In genomic region chr2:11731214-11731984, GRCh38 we compare ENCODE assay signal across 7 cellular contexts. TPM values are rescaled to one million over a fixed set of nuclear protein-coding genes. Genes with fewer than 3 reads are reported as not detected.
A peak's percentile ranks its signal among the peaks of the same experiment; 100 is the strongest.
DNase-seq lines count a peak whose midpoint lies in the region; ATAC-seq, FAIRE-seq and TF ChIP-seq lines count a peak whose summit lies in the region.
"Not testable (repeated sequence)": the region's sequence is repeated elsewhere in the genome, so short reads cannot be mapped to it uniquely, and the experiment has no call there.

No MANE protein-coding gene starts in this region.

- not testable (repeated sequence) for H3K36me3 ChIP-seq in HepG2 (replicated peaks in 1 of 2; ENCODE audit: control insufficient read depth in 1 of 2, insufficient read depth in 2 of 2, low read length in 2 of 2)

- CTCF ChIA-PET in HepG2 (lab: Yijun Ruan, JAX; ENCODE audit: low intra/inter-chr PET ratio, low total read pairs): not testable (repeated sequence)

- FAIRE-seq in HepG2 (lab: Jason Lieb, UNC): peak; percentile 21

- H3K4me2 ChIP-seq in HepG2 (ENCODE audit: low read depth, low read length): not testable (repeated sequence)

- H3K27ac ChIP-seq in HepG2 (ENCODE audit: extremely low read length, insufficient read depth, low read length): not testable (repeated sequence)

- not testable (repeated sequence) for ATAC-seq in HepG2

- H3K27me3 ChIP-seq in HepG2 (ENCODE audit: control insufficient read depth in 1 of 2, insufficient read depth in 2 of 2, low read length in 2 of 2): not testable (repeated sequence)

- 33% methylated on average over 4 of the region's 4 CpGs for WGBS in HepG2 (ENCODE audit: low lambda C conversion rate)

- H3K4me1 ChIP-seq in HepG2 (ENCODE audit: insufficient read depth, low read length): not testable (repeated sequence)

- H4K20me1 ChIP-seq in HepG2 (ENCODE audit: insufficient read depth, low read length): not testable (repeated sequence)

- not testable (repeated sequence) for TF ChIP-seq POLR2A in HepG2 (IDR thresholded peaks at IDR 0.05; ENCODE audit: insufficient read depth in 1 of 2, low read depth in 2 of 2, low read length in 2 of 2)

- H3K36me3 Mint-ChIP-seq in HFFc6 (ENCODE audit: low read depth): not testable (repeated sequence)

- H3K4me1 Mint-ChIP-seq in HFFc6 (ENCODE audit: low read depth): not testable (repeated sequence)

- not testable (repeated sequence) for H3K27ac Mint-ChIP-seq in HFFc6

- H3K27me3 Mint-ChIP-seq in HFFc6 (ENCODE audit: insufficient read depth): peaks cover 26% of the 10 kb centered on the region

- H2AFZ ChIP-seq in HepG2 (ENCODE audit: low read length): not testable (repeated sequence)

- DNase-seq in EH (ENCODE audit: low read depth) (peak; percentile 58), HFFc6 (peak; percentile 15), RPMI7951 (ENCODE audit: low read depth) (peak; percentile 55), astrocyte of the cerebellum (ENCODE audit: low read depth) (peak; percentile 57), cardiac fibroblast (ENCODE audit: low read depth in 2 of 2) (peak; percentile 63 to 79), fibroblast of mammary gland (ENCODE audit: low read depth) (peak; percentile 28)
- not testable (repeated sequence) for DNase-seq in HepG2 (ENCODE audit: low spot score)

- not testable (repeated sequence) for H3K9me3 Mint-ChIP-seq in HFFc6

- in situ Hi-C loops in astrocyte of the cerebellum (cut with HindIII; ENCODE audit: low sequenced_read_pairs); HepG2 (cut with HindIII; ENCODE audit: extremely low pct_ligation_motif_present, low pct_unique_long_range_greater_than_20kb): not testable (repeated sequence)

- H3K4me3 Mint-ChIP-seq in HFFc6: not testable (repeated sequence)

- H3K9ac ChIP-seq in HepG2 (ENCODE audit: insufficient read depth, low read depth, low read length): not testable (repeated sequence)

- intact Hi-C loops in HepG2 (cut with micrococcal nuclease; ENCODE audit: unreplicated experiment): not testable (repeated sequence)

- BruUV-seq in HepG2 (replicated peaks; lab: Mats Ljungman, UMichigan): not testable (repeated sequence)

- POLR2A ChIA-PET in HepG2 (lab: Yijun Ruan, JAX): not testable (repeated sequence)

- TF ChIP-seq EP300 in HepG2 (IDR thresholded peaks at IDR 0.05; ENCODE audit: low read depth in 2 of 2, low read length in 2 of 2); HepG2 (CRISPR knock-in tag; IDR thresholded peaks at IDR 0.05; ENCODE audit: borderline replicate concordance): not testable (repeated sequence)

- not testable (repeated sequence) for TF ChIP-seq CTCF in HFFc6 (IDR thresholded peaks at IDR 0.05); astrocyte of the cerebellum (IDR thresholded peaks at IDR 0.05; ENCODE audit: low read depth, low read length, missing control alignments); cardiac fibroblast (IDR thresholded peaks at IDR 0.05; ENCODE audit: low read depth, low read length); fibroblast of mammary gland (conservative IDR thresholded peaks at IDR 0.05; ENCODE audit: control insufficient read depth, insufficient read depth, low read depth, low read length); HepG2 (CRISPR knock-in tag; IDR thresholded peaks at IDR 0.05)

- H3K79me2 ChIP-seq in HepG2 (ENCODE audit: insufficient read depth, low read length): not testable (repeated sequence)

- TF ChIP-seq RAD21 in HepG2 (CRISPR knock-in tag; IDR thresholded peaks at IDR 0.05): not testable (repeated sequence)

- H3K4me3 ChIP-seq in astrocyte of the cerebellum (ENCODE audit: low read depth, low read length); cardiac fibroblast (replicated peaks in 1 of 2; ENCODE audit: low read depth in 2 of 2, low read length in 2 of 2); fibroblast of mammary gland (ENCODE audit: control insufficient read depth, low read depth, low read length); HepG2 (replicated peaks in 1 of 3; ENCODE audit: insufficient read depth in 1 of 3, low read depth in 2 of 3, low read length in 3 of 3): not testable (repeated sequence)

- not testable (repeated sequence) for H3K9me3 ChIP-seq in HepG2 (ENCODE audit: low read length)

RNA-seq across cellular contexts. Expression of gene LPIN1, which starts 15.0 kb away (rescaled TPM):
- 10 to 100 TPM; 17.5 to 22.9 (median 20.7) TPM for total RNA-seq in HFFc6 (2021; fragmentation: NEBNext Ultra II Directional; extraction: Animal tissue kit (Norgen Biotek cat#: 25700))
- total RNA-seq in RPMI7951 (2014; rRNA removed; shearing (Covaris generic)): 22.6 and 25.0 TPM in 2 replicates
- 6.6 and 9.7 TPM in 2 replicates for total RNA-seq in HepG2 (2016; rRNA removed; fragmentation: Illumina TruSeq; extraction: Trizol)
- total RNA-seq in HepG2 (2016; cell fraction: cytosol; rRNA removed; fragmentation: Illumina TruSeq; extraction: Trizol; ENCODE audit: low read depth): 7.3 TPM in 2 replicates
- 6.5 and 9.8 TPM in 2 replicates for total RNA-seq in HepG2 (2016; cell fraction: insoluble cytoplasmic fraction; rRNA removed; fragmentation: Illumina TruSeq; extraction: Trizol)
- total RNA-seq in HepG2 (2016; cell fraction: membrane; rRNA removed; fragmentation: Illumina TruSeq; extraction: Trizol): 2.9 and 3.2 TPM in 2 replicates
- total RNA-seq in HepG2 (2016; cell fraction: nucleus; rRNA removed; fragmentation: Illumina TruSeq; extraction: Trizol): 12.8 and 16.9 TPM in 2 replicates
- polyA plus RNA-seq in HepG2 (2011; rRNA removed): 19.4 and 23.4 TPM in 2 replicates
- polyA plus RNA-seq in HepG2 (2011; cell fraction: cytosol; rRNA removed): 8.3 and 10.4 TPM in 2 replicates
- 25.2 and 33.5 TPM in 2 replicates for polyA plus RNA-seq in HepG2 (2011; cell fraction: nucleus; rRNA removed)
- polyA plus RNA-seq in HepG2 (2012): 11.7 and 14.4 TPM in 2 replicates
- polyA plus RNA-seq in HepG2 (2016; cell fraction: cytosol; fragmentation: Illumina TruSeq; extraction: Trizol; ENCODE audit: low read depth): 0.68 and 1.0 TPM in 2 replicates
- 5.6 and 6.7 TPM in 2 replicates for polyA plus RNA-seq in HepG2 (2016; cell fraction: insoluble cytoplasmic fraction; fragmentation: Illumina TruSeq; extraction: Trizol; ENCODE audit: low read depth)
- 1.1 and 1.5 TPM in 2 replicates for polyA plus RNA-seq in HepG2 (2016; cell fraction: membrane; fragmentation: Illumina TruSeq; extraction: Trizol; ENCODE audit: low read depth)
- polyA plus RNA-seq in HepG2 (2016; cell fraction: nucleus; fragmentation: Illumina TruSeq; extraction: Trizol; ENCODE audit: insufficient read depth, low read depth): 28.2 and 32.3 TPM in 2 replicates
- polyA minus RNA-seq in HepG2 (2011; rRNA and poly(A)+ RNA removed; ENCODE audit: low replicate concordance): 10.2 and 31.2 TPM in 2 replicates
- polyA minus RNA-seq in HepG2 (2011; cell fraction: cytosol; rRNA and poly(A)+ RNA removed): 5.0 and 9.9 TPM in 2 replicates
- polyA minus RNA-seq in HepG2 (2011; cell fraction: nucleus; rRNA and poly(A)+ RNA removed): 33.9 and 53.5 TPM in 2 replicates
